ENCODE assay signal across 19 cellular contexts in genomic region chr11:73396985-73397384, GRCh38. TPM values are rescaled to one million over a fixed set of nuclear protein-coding genes. Genes with fewer than 3 reads are reported as not detected.
A peak's percentile ranks its signal among the peaks of the same experiment; 100 is the strongest.
DNase-seq lines count a peak whose midpoint lies in the region; ATAC-seq and TF ChIP-seq lines count a peak whose summit lies in the region.
"Had no signal": no experiment of that assay in that cellular context is flagged by ENCODE, and none has a peak within 500 bp of the region (broad histone marks: within the 10 kb centered on the region; RNA-seq: fewer than 3 reads in every experiment).

No MANE protein-coding gene starts in this region.

- TF ChIP-seq CTCF in natural killer cell (IDR thresholded peaks at IDR 0.05): no peak

- no peaks in the 10 kb centered on the region for H3K27me3 Mint-ChIP-seq in natural killer cell (ENCODE audit: low read depth in 2 of 2)
- no peaks in the 10 kb centered on the region for H3K27me3 Mint-ChIP-seq in natural killer cell treated with Interleukin-12 subunit alpha and Interleukin-12 subunit beta and Interleukin-15 and Interleukin-18, amount 100 ng/mL, for 72 hours
- no peaks in the 10 kb centered on the region for H3K27me3 Mint-ChIP-seq in activated T-helper 17 cell treated with anti-CD3 and anti-CD28 coated beads, Interleukin-2, amount 50 U/mL, for 72 hours
- H3K27me3 Mint-ChIP-seq: type B pancreatic cell had no signal

- H3K4me1 Mint-ChIP-seq in natural killer cell: peaks cover 0 to 20% of the 10 kb centered on the region in 2 donors
- peaks cover 0 to 15% of the 10 kb centered on the region in 2 donors for H3K4me1 Mint-ChIP-seq in natural killer cell treated with Interleukin-12 subunit alpha and Interleukin-12 subunit beta and Interleukin-15 and Interleukin-18, amount 100 ng/mL, for 72 hours (ENCODE audit: low read depth in 2 of 2)
- peaks cover 3% of the 10 kb centered on the region for H3K4me1 Mint-ChIP-seq in activated T-helper 17 cell treated with anti-CD3 and anti-CD28 coated beads, Interleukin-2, amount 50 U/mL, for 72 hours

- H3K9me3 Mint-ChIP-seq in natural killer cell: no peaks in the 10 kb centered on the region
- H3K9me3 Mint-ChIP-seq in natural killer cell treated with Interleukin-12 subunit alpha and Interleukin-12 subunit beta and Interleukin-15 and Interleukin-18, amount 100 ng/mL, for 72 hours: no peaks in the 10 kb centered on the region
- no peaks in the 10 kb centered on the region for H3K9me3 Mint-ChIP-seq in activated T-helper 17 cell treated with anti-CD3 and anti-CD28 coated beads, Interleukin-2, amount 50 U/mL, for 72 hours
- H3K9me3 Mint-ChIP-seq: activated T-cell treated with anti-CD3 and anti-CD28 coated beads, Interleukin-2, amount 50 U/mL, for 4 hours; T-helper 2 cell treated with Interferon-gamma antibody and Interleukin-4, amounts not matched to agents 5 μg/mL and 100 μg/mL, for 36 hours; type B pancreatic cell had no signal

- intact Hi-C loops in natural killer cell (cut with micrococcal nuclease): no loop called here

- ATAC-seq in natural killer cell: no peak
- no peak for ATAC-seq in natural killer cell treated with Interleukin-12 subunit alpha and Interleukin-12 subunit beta and Interleukin-15 and Interleukin-18, amount 100 ng/mL, for 72 hours
- no peak for ATAC-seq in activated T-helper 17 cell treated with anti-CD3 and anti-CD28 coated beads, Interleukin-2, amount 50 U/mL, for 72 hours (replicated peaks)
- ATAC-seq: activated T-cell treated with anti-CD3 and anti-CD28 coated beads, Interleukin-2, amount 50 U/mL, for 4 hours had no signal

- DNase-seq in natural killer cell (no peak), midbrain (lab: John Stamatoyannopoulos, UW) (peak; percentile 24), NCI-H526 (lab: John Stamatoyannopoulos, UW) (no peak), NCI-H187 treated with DMSO at 0.1 percent for 48 hours (lab: John Stamatoyannopoulos, UW) (no peak), SKM-1 (lab: John Stamatoyannopoulos, UW; ENCODE audit: unreplicated experiment) (no peak)
- no peak for DNase-seq in natural killer cell treated with Interleukin-12 subunit alpha and Interleukin-12 subunit beta and Interleukin-15 and Interleukin-18, amount 100 ng/mL, for 72 hours (ENCODE audit: low spot score)
- DNase-seq: activated CD4-positive, alpha-beta T cell treated with anti-CD3 and anti-CD28 coated beads for 4 hours; activated T-cell treated with anti-CD3 and anti-CD28 coated beads, Interleukin-2, amount 50 U/mL, for 4 hours; COR-L47; KBM-7; NCI-H1092 treated with DMSO at 0.1 percent for 48 hours; NCI-H187; NCI-H524; SHP77; stimulated activated CD4-positive, alpha-beta T cell treated with anti-CD3 and anti-CD28 coated beads, Interleukin-4, amount 100 ng/mL, for 24 hours; WERI-Rb-1 had no signal

- H3K4me3 Mint-ChIP-seq in natural killer cell: peak overlapping the region; percentile 68
- no peak overlapping the region for H3K4me3 Mint-ChIP-seq in natural killer cell treated with Interleukin-12 subunit alpha and Interleukin-12 subunit beta and Interleukin-15 and Interleukin-18, amount 100 ng/mL, for 72 hours
- no peak overlapping the region for H3K4me3 Mint-ChIP-seq in activated T-helper 17 cell treated with anti-CD3 and anti-CD28 coated beads, Interleukin-2, amount 50 U/mL, for 72 hours
- H3K4me3 Mint-ChIP-seq: activated T-cell treated with anti-CD3 and anti-CD28 coated beads, Interleukin-2, amount 50 U/mL, for 4 hours; T-helper 2 cell treated with Interferon-gamma antibody and Interleukin-4, amounts not matched to agents 5 μg/mL and 100 μg/mL, for 36 hours; type B pancreatic cell had no signal

- peak overlapping the region; percentile 81 for H3K27ac Mint-ChIP-seq in natural killer cell
- no peak overlapping the region for H3K27ac Mint-ChIP-seq in natural killer cell treated with Interleukin-12 subunit alpha and Interleukin-12 subunit beta and Interleukin-15 and Interleukin-18, amount 100 ng/mL, for 72 hours
- peak overlapping the region; percentile 75 for H3K27ac Mint-ChIP-seq in activated T-helper 17 cell treated with anti-CD3 and anti-CD28 coated beads, Interleukin-2, amount 50 U/mL, for 72 hours
- H3K27ac Mint-ChIP-seq: type B pancreatic cell had no signal

- no peaks in the 10 kb centered on the region for H3K36me3 Mint-ChIP-seq in natural killer cell
- no peaks in the 10 kb centered on the region for H3K36me3 Mint-ChIP-seq in natural killer cell treated with Interleukin-12 subunit alpha and Interleukin-12 subunit beta and Interleukin-15 and Interleukin-18, amount 100 ng/mL, for 72 hours
- peaks cover 61% of the 10 kb centered on the region for H3K36me3 Mint-ChIP-seq in activated T-helper 17 cell treated with anti-CD3 and anti-CD28 coated beads, Interleukin-2, amount 50 U/mL, for 72 hours (ENCODE audit: low read depth)
- H3K36me3 Mint-ChIP-seq: type B pancreatic cell had no signal

RNA-seq across cellular contexts. Expression of gene RELT, which starts 20.8 kb away (rescaled TPM):
- 100 to 1,000 TPM; 132 to 264 (median 151) TPM for total RNA-seq in natural killer cell
- total RNA-seq in natural killer cell treated with Interleukin-12 subunit alpha and Interleukin-12 subunit beta and Interleukin-15 and Interleukin-18, amount 100 ng/mL, for 72 hours: 10 to 100 TPM; 46.5 to 58.0 TPM
- total RNA-seq in activated T-helper 17 cell treated with anti-CD3 and anti-CD28 coated beads, Interleukin-2, amount 50 U/mL, for 72 hours: 10 to 100 TPM; 31.2 to 39.9 TPM

Comparison
In these comparisons a context has a peak if more than half of its experiments do, and no peak if none do; other contexts are left out.
1. H3K27ac Mint-ChIP-seq: peak in natural killer cell (2 of 2) and activated T-helper 17 cell treated with anti-CD3 and anti-CD28 coated beads, Interleukin-2, amount 50 U/mL, for 72 hours (single experiment); none in natural killer cell treated with Interleukin-12 subunit alpha and Interleukin-12 subunit beta and Interleukin-15 and Interleukin-18, amount 100 ng/mL, for 72 hours (0 of 2).